In genomic region chr16:85275533-85276249, GRCh38 we compare ENCODE assay signal across 1 cellular context.
TF ChIP-seq lines count a peak whose summit lies in the region.

No MANE protein-coding gene starts in this region.

TF ChIP-seq in HEK293, 187 proteins besides CTCF, POLR2A, EP300 and RAD21 (continued from another document):
- TF ChIP-seq PRDM10 (tag by site-specific recombination; IDR thresholded peaks at IDR 0.05) (0 out of 2 replicates have a peak, but pooled peaks have one; percentile 11), ZNF792 (tag by site-specific recombination; IDR thresholded peaks at IDR 0.05) (no peak), ZNF654 (tag by site-specific recombination; IDR thresholded peaks at IDR 0.05; ENCODE audit: low read depth) (peak; percentile 75), SCRT2 (tag by site-specific recombination; IDR thresholded peaks at IDR 0.05) (peak; percentile 59), ZNF777 (tag by site-specific recombination; IDR thresholded peaks at IDR 0.05; ENCODE audit: borderline replicate concordance) (no peak), HOXC10 (CRISPR knock-in tag; IDR thresholded peaks at IDR 0.05) (no peak)
